ENCODE assay signal across 35 cellular contexts in the genomic region with DNA sequence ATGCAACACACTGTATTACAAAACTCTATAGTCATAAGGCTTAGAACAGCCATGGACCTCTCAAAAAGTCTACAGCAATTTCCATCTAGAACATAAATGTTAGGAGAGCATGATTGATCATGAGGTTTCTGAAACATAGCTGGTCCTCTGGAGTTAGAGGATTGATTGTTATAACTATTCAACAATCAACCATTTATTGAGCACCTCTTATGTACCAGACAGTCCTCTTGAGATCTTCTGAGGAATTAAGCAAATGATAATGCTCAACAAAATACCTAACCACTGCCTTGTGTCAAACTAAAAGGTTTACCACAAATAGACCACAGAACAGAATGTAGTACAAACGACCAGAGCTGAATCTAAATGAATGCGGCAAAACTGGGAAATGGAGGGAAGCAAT.
"Had no signal": no experiment of that assay in that cellular context is flagged by ENCODE, and none has a peak within 500 bp of the region (broad histone marks: within the 10 kb centered on the region; RNA-seq: fewer than 3 reads in every experiment).

No MANE protein-coding gene starts in this region.

- H3K27me3 ChIP-seq: MG63 had no signal

- H3K9me3 ChIP-seq: MG63 had no signal

- H3K4me3 ChIP-seq: MG63 had no signal

- H3K36me3 ChIP-seq: MG63 had no signal

- DNase-seq: Karpas-422, Kasumi-1, MG63, MM.1S, MV-4-11, NCI-H1048, NCI-H1092, NCI-H1092 treated with DMSO at 0.1 percent for 48 hours, NCI-H1105, NCI-H1105 treated with DMSO at 0.1 percent for 48 hours, NCI-H1417, NCI-H1417 treated with DMSO at 0.1 percent for 48 hours, NCI-H1436, NCI-H1436 treated with DMSO at 0.1 percent for 48 hours, NCI-H146, NCI-H1694, NCI-H1694 treated with DMSO at 0.1 percent for 48 hours, NCI-H187, NCI-H187 treated with DMSO at 0.1 percent for 48 hours, NCI-H1930, NCI-H2029, NCI-H2029 treated with DMSO at 0.1 percent for 48 hours, NCI-H2081, NCI-H2081 treated with DMSO at 0.1 percent for 48 hours, NCI-H2107, NCI-H2171, NCI-H2171 treated with DMSO at 0.1 percent for 48 hours, NCI-H2227 treated with DMSO at 0.1 percent for 48 hours, NCI-H226, NCI-H345, NCI-H446, NCI-H446 treated with DMSO at 0.1 percent for 48 hours, NCI-H510A, NCI-H510A treated with DMSO at 0.1 percent for 48 hours, NCI-H524 had no signal
